In genomic region chr11:46826310-46827044, GRCh38 we compare ENCODE assay signal across 8 cellular contexts. TPM values are rescaled to one million over a fixed set of nuclear protein-coding genes. Genes with fewer than 3 reads are reported as not detected.
DNase-seq lines count a peak whose midpoint lies in the region; ATAC-seq and TF ChIP-seq lines count a peak whose summit lies in the region.

No MANE protein-coding gene starts in this region.

- TF ChIP-seq CTCF in CD14-positive monocyte (IDR thresholded peaks at IDR 0.05), result no peak
- no peak for TF ChIP-seq CTCF in transverse colon (IDR thresholded peaks at IDR 0.05)

- no peaks in the 10 kb centered on the region for H3K9me3 ChIP-seq in transverse colon

- peak overlapping the region; percentile 38 to 57 (median 48) for H3K4me3 ChIP-seq in transverse colon

- no peaks in the 10 kb centered on the region for H3K9me3 Mint-ChIP-seq in CD14-positive monocyte

- peaks cover 21% of the 10 kb centered on the region for H3K4me1 Mint-ChIP-seq in CD14-positive monocyte

- H3K36me3 ChIP-seq in transverse colon, result no peaks in the 10 kb centered on the region

- H3K27ac Mint-ChIP-seq in CD14-positive monocyte, result peak overlapping the region; percentile 57 to 82 (median 73)

- peak; percentile 17 for TF ChIP-seq POLR2A in transverse colon (IDR thresholded peaks at IDR 0.05)

- TF ChIP-seq EP300 in transverse colon (IDR thresholded peaks at IDR 0.05; ENCODE audit: low read depth), result no peak

- H3K4me1 ChIP-seq in transverse colon, result peaks cover 0 to 23% (median 18%) of the 10 kb centered on the region in 4 donors

- H3K27me3 Mint-ChIP-seq in CD14-positive monocyte (ENCODE audit: low read depth in 3 of 3), result peaks cover 0 to 1% (median 0%) of the 10 kb centered on the region in 3 donors

- no peaks in the 10 kb centered on the region for H3K27me3 ChIP-seq in transverse colon

- DNase-seq in CD14-positive monocyte (ENCODE audit: low spot score), result peak; percentile 51
- DNase-seq in HT-29 (ENCODE audit: low spot score), result peak; percentile 86
- peak; percentile 83 for DNase-seq in SW480 (ENCODE audit: low spot score)
- DNase-seq in amniotic epithelial cell (ENCODE audit: low read depth), result peak; percentile 74
- DNase-seq in left cardiac atrium, result peak; percentile 90
- peak; percentile 79 for DNase-seq in pons (ENCODE audit: low spot score)
- DNase-seq in transverse colon, result peak; percentile 86

- ATAC-seq in GM19455 (IDR thresholded peaks at IDR 0.05; ENCODE audit: unreplicated experiment) (peak; percentile 91), left cardiac atrium (peak; percentile 100)

- H3K4me3 Mint-ChIP-seq in CD14-positive monocyte, result peak overlapping the region; percentile 86 to 96

- H3K27ac ChIP-seq in transverse colon, result peak overlapping the region; percentile 57 to 82 (median 79)

- intact Hi-C loops in CD14-positive monocyte (cut with micrococcal nuclease) (no loop called here), left cardiac atrium (cut with DNase I) (no loop called here), transverse colon (cut with DNase I; ENCODE audit: low total_unique reads) (no loop called here)

- peaks cover 2 to 8% of the 10 kb centered on the region in 2 donors for H3K36me3 Mint-ChIP-seq in CD14-positive monocyte

- in situ Hi-C loops in transverse colon (cut with MboI; ENCODE audit: low pct_ligation_motif_present in 1 of 4, low pct_unique_long_range_greater_than_20kb in 1 of 4, low sequenced_read_pairs in 3 of 4), result no loop called here

- 2 to 17% methylated on average over 1 to 30 of the region's 32 CpGs for WGBS in transverse colon (ENCODE audit: low coverage in 1 of 2), 2 donors

RNA-seq across cellular contexts. Expression of gene CKAP5, which starts 19.6 kb away (rescaled TPM):
- 10 to 100 TPM in 1 of 2 donors, 1 to 10 TPM in 1; 6.4 to 10.2 TPM for polyA plus RNA-seq in CD14-positive monocyte
- 62.7 and 76.0 TPM in 2 replicates for total RNA-seq in HT-29 (2014; rRNA removed; shearing (Covaris generic))
- total RNA-seq in left cardiac atrium (10 to 100 TPM; 56.3 to 57.1 TPM), transverse colon (10 to 100 TPM in 3 of 4 donors, 1 to 10 TPM in 1; 9.7 to 32.2 (median 28.1) TPM)

Comparison
In these comparisons a context has a peak if more than half of its experiments do, and no peak if none do; other contexts are left out.
1. Peak in every context shown above with its lines: DNase-seq, ATAC-seq, H3K4me3 ChIP-seq and H3K27ac ChIP-seq.